In the genomic region with DNA sequence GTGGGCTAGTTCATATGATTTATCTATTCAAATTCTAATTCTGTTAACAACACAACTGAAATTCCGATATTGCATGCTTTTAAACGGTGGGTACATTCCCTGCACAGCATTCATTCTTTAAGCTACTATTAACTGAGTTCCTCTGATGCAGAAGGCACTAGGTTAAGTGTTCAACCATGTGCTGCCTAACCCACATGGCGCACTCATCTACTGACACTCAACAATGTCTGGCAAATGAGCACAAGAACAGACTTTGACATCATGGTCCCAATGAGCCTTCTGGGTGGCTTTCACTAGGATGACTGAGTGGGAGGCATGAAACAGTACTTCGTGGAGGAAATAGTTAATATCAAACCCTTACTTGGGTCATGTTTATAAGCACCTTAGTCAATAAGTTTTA, we compare ENCODE assay signal across 38 cellular contexts. TPM values are rescaled to one million over a fixed set of nuclear protein-coding genes. Genes with fewer than 3 reads are reported as not detected.
A peak's percentile ranks its signal among the peaks of the same experiment; 100 is the strongest.
DNase-seq lines count a peak whose midpoint lies in the region; ATAC-seq, FAIRE-seq and TF ChIP-seq lines count a peak whose summit lies in the region.
"Had no signal": no experiment of that assay in that cellular context is flagged by ENCODE, and none has a peak within 500 bp of the region (broad histone marks: within the 10 kb centered on the region; RNA-seq: fewer than 3 reads in every experiment).

No MANE protein-coding gene starts in this region.

- H4K20me1 ChIP-seq in mammary epithelial cell (ENCODE audit: insufficient read depth, low read length), result no peaks in the 10 kb centered on the region
- H4K20me1 ChIP-seq in endothelial cell of umbilical vein (replicated peaks; ENCODE audit: control insufficient read depth, extremely low read depth, insufficient read depth, low read length), result no peaks in the 10 kb centered on the region
- peaks cover 29% of the 10 kb centered on the region for H4K20me1 ChIP-seq in neural cell (ENCODE audit: insufficient read depth)

- BruUV-seq in MCF 10A (replicated peaks; lab: Mats Ljungman, UMichigan) (no TSS peak), mammary epithelial cell (replicated peaks; lab: Mats Ljungman, UMichigan) (no TSS peak), endothelial cell of umbilical vein (replicated peaks; lab: Mats Ljungman, UMichigan) (no TSS peak)

- H3K36me3 Mint-ChIP-seq in MCF 10A (ENCODE audit: insufficient read depth, unreplicated experiment), result no peaks in the 10 kb centered on the region
- H3K36me3 Mint-ChIP-seq: CD4-positive, CD25-positive, alpha-beta regulatory T cell had no signal

- no peaks in the 10 kb centered on the region for H3K9me3 Mint-ChIP-seq in MCF 10A (ENCODE audit: unreplicated experiment)
- H3K9me3 Mint-ChIP-seq: activated T-helper 2 cell treated with anti-CD3 and anti-CD28 coated beads, Interferon-gamma antibody, Interleukin-2, Interleukin-4, amounts not matched to agents 10 μg/mL and 5 μg/mL and 100 μg/mL, durations not matched to agents 14 hours and 24 hours and 36 hours; naive thymus-derived CD8-positive, alpha-beta T cell; T-helper 2 cell treated with Interferon-gamma antibody and Interleukin-4, amounts not matched to agents 5 μg/mL and 100 μg/mL, for 36 hours had no signal

- no peaks in the 10 kb centered on the region for H3K9me3 ChIP-seq in mammary epithelial cell (replicated peaks; ENCODE audit: insufficient read depth, low read length)
- no peaks in the 10 kb centered on the region for H3K9me3 ChIP-seq in endothelial cell of umbilical vein (replicated peaks; ENCODE audit: control insufficient read depth, insufficient read depth, low read length)
- H3K9me3 ChIP-seq in neural cell (ENCODE audit: low read length), result no peaks in the 10 kb centered on the region
- H3K9me3 ChIP-seq: A549, colonic mucosa, heart right ventricle, ovary, upper lobe of left lung had no signal

- no peaks in the 10 kb centered on the region for H3K27me3 Mint-ChIP-seq in MCF 10A (ENCODE audit: insufficient read depth, unreplicated experiment)
- H3K27me3 Mint-ChIP-seq: naive thymus-derived CD8-positive, alpha-beta T cell had no signal

- H3K4me3 Mint-ChIP-seq in MCF 10A (ENCODE audit: unreplicated experiment), result no peak overlapping the region
- H3K4me3 Mint-ChIP-seq: activated CD4-positive, alpha-beta T cell treated with anti-CD3 and anti-CD28 coated beads for 36 hours; CD4-positive, CD25-positive, alpha-beta regulatory T cell; naive thymus-derived CD8-positive, alpha-beta T cell; T-helper 2 cell treated with Interferon-gamma antibody and Interleukin-4, amounts not matched to agents 5 μg/mL and 100 μg/mL, for 36 hours had no signal

- in situ Hi-C loops in mammary epithelial cell (cut with MboI; ENCODE audit: low sequenced_read_pairs in 2 of 2), result no loop called here

- H3K4me3 ChIP-seq in mammary epithelial cell (replicated peaks in 1 of 3; ENCODE audit: insufficient read depth in 1 of 3, low read depth in 2 of 3, low read length in 3 of 3) (no peak overlapping the region), endothelial cell of umbilical vein (replicated peaks in 1 of 3; ENCODE audit: insufficient read depth in 1 of 3, low read depth in 1 of 3, low read length in 3 of 3) (no peak overlapping the region), neural cell (ENCODE audit: low read length) (peak overlapping the region; percentile 3)
- H3K4me3 ChIP-seq: A549, colonic mucosa, heart right ventricle, ovary, PC-9, upper lobe of left lung had no signal

- H3K4me2 ChIP-seq in mammary epithelial cell (ENCODE audit: insufficient read depth, low read depth, low read length) (no peak overlapping the region), endothelial cell of umbilical vein (ENCODE audit: insufficient read depth, low read length) (no peak overlapping the region), neural cell (ENCODE audit: low read length) (no peak overlapping the region)
- H3K4me2 ChIP-seq: A549, PC-9 had no signal

- H3K9ac ChIP-seq in mammary epithelial cell (ENCODE audit: insufficient read depth, low read length), result no peak overlapping the region
- no peak overlapping the region for H3K9ac ChIP-seq in endothelial cell of umbilical vein (replicated peaks; ENCODE audit: extremely low read depth, insufficient read depth, low read length)
- H3K9ac ChIP-seq in neural cell (ENCODE audit: low read length), result no peak overlapping the region

- no peak for TF ChIP-seq EP300 in neural cell (conservative IDR thresholded peaks at IDR 0.05; ENCODE audit: poor library complexity, severe bottlenecking)

- H3K9me1 ChIP-seq in endothelial cell of umbilical vein (replicated peaks; ENCODE audit: control insufficient read depth, extremely low read depth, insufficient read depth, low read length), result no peaks in the 10 kb centered on the region

- H3K9me2 ChIP-seq in neural cell (ENCODE audit: insufficient read depth, low read length), result no peaks in the 10 kb centered on the region

- no peak for TF ChIP-seq CTCF in MCF 10A (IDR thresholded peaks at IDR 0.05; ENCODE audit: unreplicated experiment)
- no peak for TF ChIP-seq CTCF in mammary epithelial cell (conservative IDR thresholded peaks at IDR 0.05 in 1 of 2, IDR thresholded peaks at IDR 0.05 in 1 of 2; ENCODE audit: extremely low read depth in 1 of 2, insufficient read depth in 1 of 2, low read depth in 1 of 2, low read length in 2 of 2)
- no peak for TF ChIP-seq CTCF in endothelial cell of umbilical vein (IDR thresholded peaks at IDR 0.05; ENCODE audit: extremely low read depth in 1 of 2, insufficient read depth in 1 of 2, low read depth in 1 of 2, low read length in 2 of 2)
- TF ChIP-seq CTCF in neural cell (IDR thresholded peaks at IDR 0.05; ENCODE audit: poor library complexity, severe bottlenecking), result no peak

- H2AFZ ChIP-seq in mammary epithelial cell (ENCODE audit: low read depth, low read length) (no peak overlapping the region), endothelial cell of umbilical vein (ENCODE audit: low read depth, low read length) (no peak overlapping the region), neural cell (ENCODE audit: low read depth, low read length) (no peak overlapping the region)
- H2AFZ ChIP-seq: PC-9 had no signal

- TF ChIP-seq RAD21 in neural cell (conservative IDR thresholded peaks at IDR 0.05), result no peak

- no peaks in the 10 kb centered on the region for H3K27me3 ChIP-seq in mammary epithelial cell (ENCODE audit: insufficient read depth, low read length)
- no peaks in the 10 kb centered on the region for H3K27me3 ChIP-seq in endothelial cell of umbilical vein (ENCODE audit: control insufficient read depth in 2 of 2, insufficient read depth in 2 of 2, low read length in 2 of 2)
- no peaks in the 10 kb centered on the region for H3K27me3 ChIP-seq in neural cell (ENCODE audit: insufficient read depth, low read depth, low read length)
- H3K27me3 ChIP-seq: colonic mucosa, heart right ventricle, ovary, upper lobe of left lung had no signal

- no peaks in the 10 kb centered on the region for H3F3A ChIP-seq in neural cell (ENCODE audit: insufficient read depth, low read length, poor library complexity, severe bottlenecking)

- dilution Hi-C loops in mammary epithelial cell (cut with HindIII; ENCODE audit: low sequenced_read_pairs) (no loop called here), endothelial cell of umbilical vein (cut with MboI; ENCODE audit: extremely low pct_ligation_motif_present, low sequenced_read_pairs) (no loop called here)

- no peak for TF ChIP-seq POLR2A in endothelial cell of umbilical vein (IDR thresholded peaks at IDR 0.05; ENCODE audit: low read depth, low read length)

- DNase-seq in MCF 10A (ENCODE audit: unreplicated experiment) (no peak), mammary epithelial cell (no peak), endothelial cell of umbilical vein (ENCODE audit: low read depth, low spot score) (no peak), T-helper 2 cell (no peak), HuH-7 (ENCODE audit: low spot score) (no peak), RKO (ENCODE audit: low spot score) (no peak)
- DNase-seq: activated CD4-positive, alpha-beta T cell treated with anti-CD3 and anti-CD28 coated beads for 36 hours; activated naive CD4-positive, alpha-beta T cell treated with anti-CD3 and anti-CD28 coated beads, Interleukin-2, amount 50 U/mL, for 16 hours; activated T-cell treated with anti-CD3 and anti-CD28 coated beads for 4 hours; AML-193; Calu3; CD4-positive, CD25-positive, alpha-beta regulatory T cell; colonic mucosa; effector CD8-positive, alpha-beta T cell; H7; heart right ventricle; left ventricle myocardium superior; midbrain; naive thymus-derived CD8-positive, alpha-beta T cell; NCI-H1417 treated with DMSO at 0.1 percent for 48 hours; NCI-H2081; ovary; PC-9; retina; Right ventricle myocardium superior; small intestine; stimulated activated naive CD4-positive, alpha-beta T cell; upper lobe of left lung had no signal

- H3K79me2 ChIP-seq in mammary epithelial cell (ENCODE audit: insufficient read depth, low read length) (no peaks in the 10 kb centered on the region), endothelial cell of umbilical vein (ENCODE audit: control insufficient read depth, insufficient read depth, low read length) (peaks cover 17% of the 10 kb centered on the region), neural cell (replicated peaks; ENCODE audit: insufficient read depth, low read length) (peaks cover 98% of the 10 kb centered on the region)

- peak overlapping the region; percentile 40 for H3K27ac Mint-ChIP-seq in MCF 10A (ENCODE audit: low read depth, unreplicated experiment)
- H3K27ac Mint-ChIP-seq: activated CD4-positive, alpha-beta T cell treated with anti-CD3 and anti-CD28 coated beads for 36 hours; activated T-helper 2 cell treated with anti-CD3 and anti-CD28 coated beads, Interferon-gamma antibody, Interleukin-2, Interleukin-4, amounts not matched to agents 10 μg/mL and 5 μg/mL and 100 μg/mL, durations not matched to agents 14 hours and 24 hours and 36 hours; CD4-positive, CD25-positive, alpha-beta regulatory T cell; naive thymus-derived CD8-positive, alpha-beta T cell; T-helper 2 cell treated with Interferon-gamma antibody and Interleukin-4, amounts not matched to agents 5 μg/mL and 100 μg/mL, for 36 hours had no signal

- WGBS in mammary epithelial cell (ENCODE audit: low coverage, missing lambda C conversion rate), result 89% methylated on average over 4 of the region's 4 CpGs

- H3K4me1 Mint-ChIP-seq in MCF 10A (ENCODE audit: insufficient read depth, unreplicated experiment), result peaks cover 35% of the 10 kb centered on the region
- H3K4me1 Mint-ChIP-seq: CD4-positive, CD25-positive, alpha-beta regulatory T cell had no signal

- CTCF ChIA-PET in MCF 10A (lab: Yijun Ruan, JAX), result interaction anchor here (2.1 kb wide), 1 partner anchor 10 kb away, joined by 7 read pairs; the partner anchor contains the start of gene NREP
- CTCF ChIA-PET in mammary epithelial cell (lab: Charles Lee; ENCODE audit: low non-redundant PET), result no interaction called here
- CTCF ChIA-PET in endothelial cell of umbilical vein (lab: Charles Lee), result interaction anchor here (2.0 kb wide), 1 partner anchor 196 kb away, joined by 9 read pairs; no protein-coding TSS in a partner anchor

- no peak for FAIRE-seq in endothelial cell of umbilical vein (lab: Jason Lieb, UNC)
- FAIRE-seq: A549, bronchial epithelial cell, keratinocyte, small intestine had no signal

- ATAC-seq in GM19324 (IDR thresholded peaks at IDR 0.05; ENCODE audit: low FRiP score, unreplicated experiment), result no peak
- ATAC-seq: A549; activated CD4-positive, alpha-beta T cell treated with anti-CD3 and anti-CD28 coated beads for 36 hours; esophagus mucosa; heart right ventricle; left ventricle myocardium superior; naive thymus-derived CD8-positive, alpha-beta T cell had no signal

- H3K27ac ChIP-seq in mammary epithelial cell (ENCODE audit: insufficient read depth, low read depth, low read length) (no peak overlapping the region), endothelial cell of umbilical vein (ENCODE audit: insufficient read depth, low read depth, low read length) (no peak overlapping the region), neural cell (ENCODE audit: low read length) (no peak overlapping the region)
- H3K27ac ChIP-seq: A549, colonic mucosa, foreskin keratinocyte, HL-60, ovary, PC-9, upper lobe of left lung had no signal

- H3K36me3 ChIP-seq in mammary epithelial cell (ENCODE audit: insufficient read depth, low read length) (no peaks in the 10 kb centered on the region), endothelial cell of umbilical vein (ENCODE audit: control insufficient read depth in 2 of 2, extremely low read depth in 1 of 2, insufficient read depth in 2 of 2, low read length in 2 of 2) (no peaks in the 10 kb centered on the region), neural cell (ENCODE audit: insufficient read depth, low read length) (peaks cover 6% of the 10 kb centered on the region)
- H3K36me3 ChIP-seq: colonic mucosa, ovary, upper lobe of left lung had no signal

- intact Hi-C loops in MCF 10A (cut with micrococcal nuclease) (loop anchor here (5.0 kb wide), 1 partner anchor 39 kb away; no protein-coding TSS in a partner anchor), mammary epithelial cell (cut with micrococcal nuclease) (no loop called here), endothelial cell of umbilical vein (cut with micrococcal nuclease) (no loop called here)

- POLR2A ChIA-PET in MCF 10A (lab: Yijun Ruan, JAX) (no interaction called here), endothelial cell of umbilical vein (lab: Charles Lee) (no interaction called here)

- H3K4me1 ChIP-seq in mammary epithelial cell (ENCODE audit: insufficient read depth, low read length) (peaks cover 30% of the 10 kb centered on the region), endothelial cell of umbilical vein (ENCODE audit: control insufficient read depth, extremely low read depth, insufficient read depth, low read length) (peaks cover 35% of the 10 kb centered on the region)
- H3K4me1 ChIP-seq: foreskin keratinocyte had no signal

RNA-seq across cellular contexts. Expression of gene NREP, which starts 10.2 kb away (rescaled TPM):
- 2.5 and 7.0 TPM in 2 replicates for total RNA-seq in MCF 10A (2022)
- total RNA-seq in mammary epithelial cell, result 10 to 100 TPM in 1 of 2 donors, 1 to 10 TPM in 1; 4.0 to 18.0 TPM
- polyA plus RNA-seq in mammary epithelial cell, result 4.8 TPM
- polyA minus RNA-seq in mammary epithelial cell, result 2.7 TPM
- total RNA-seq in endothelial cell of umbilical vein, result 96.7 and 107 TPM in 2 replicates
- 89.6 and 112 TPM in 2 replicates for polyA plus RNA-seq in endothelial cell of umbilical vein
- polyA plus RNA-seq in endothelial cell of umbilical vein (2011; cell fraction: cytosol; rRNA removed), result 86.4 and 91.4 TPM in 2 replicates
- polyA plus RNA-seq in endothelial cell of umbilical vein (2011; cell fraction: nucleus; rRNA removed), result 169 and 229 TPM in 2 replicates
- polyA plus RNA-seq in endothelial cell of umbilical vein (2012), result 92.6 and 93.3 TPM in 2 replicates
- polyA minus RNA-seq in endothelial cell of umbilical vein, result 90.9 and 105 TPM in 2 replicates
- 1.7 TPM for polyA minus RNA-seq in endothelial cell of umbilical vein (2011; cell fraction: cytosol; rRNA and poly(A)+ RNA removed)
- polyA minus RNA-seq in endothelial cell of umbilical vein (2011; cell fraction: nucleus; rRNA and poly(A)+ RNA removed), result 274 and 382 TPM in 2 replicates
- polyA plus RNA-seq in neural cell, result 3,611 and 3,807 TPM in 2 replicates
- 1,547 and 1,719 TPM in 2 replicates for polyA minus RNA-seq in neural cell
- total RNA-seq: PC-9 had no signal
